25 cellular contexts compared by ENCODE assay signal in genomic region chr14:84071061-84071460, GRCh38.
A peak's percentile ranks its signal among the peaks of the same experiment; 100 is the strongest.
DNase-seq lines count a peak whose midpoint lies in the region; TF ChIP-seq lines count a peak whose summit lies in the region.
"Had no signal": no experiment of that assay in that cellular context is flagged by ENCODE, and none has a peak within 500 bp of the region (broad histone marks: within the 10 kb centered on the region; RNA-seq: fewer than 3 reads in every experiment).

No MANE protein-coding gene starts in this region.

- peak; percentile 90 for DNase-seq in retinal pigment epithelial cell (ENCODE audit: low read depth)
- DNase-seq in hippocampal formation (lab: John Stamatoyannopoulos, UW) = no peak
- DNase-seq: 8988T; ACHN; AML-193; BE2C; C1 segment of cervical spinal cord; Caco-2; Calu3; CD4-positive, alpha-beta memory T cell; CD4-positive, alpha-beta T cell; CD4-positive, CD25-positive, alpha-beta regulatory T cell; CD8-positive, alpha-beta memory T cell; CD8-positive, alpha-beta T cell; COR-L47; DMS 273 treated with DMSO at 0.1 percent for 48 hours; DMS153; DMS53; DMS79; DMS79 treated with DMSO at 0.1 percent for 48 hours; DND-41; EL had no signal

- no peak for TF ChIP-seq CTCF in retinal pigment epithelial cell (conservative IDR thresholded peaks at IDR 0.05; ENCODE audit: low read depth, low read length)

- H3K4me3 ChIP-seq in retinal pigment epithelial cell (ENCODE audit: low read length) = no peak overlapping the region
- H3K4me3 ChIP-seq: A549; BLaER1; BLaER1 treated with 17β-estradiol and CSF1 and Interleukin-3, amounts not matched to agents 10 nM and 100 nM had no signal
